16 cellular contexts compared by ENCODE assay signal in the genomic region with DNA sequence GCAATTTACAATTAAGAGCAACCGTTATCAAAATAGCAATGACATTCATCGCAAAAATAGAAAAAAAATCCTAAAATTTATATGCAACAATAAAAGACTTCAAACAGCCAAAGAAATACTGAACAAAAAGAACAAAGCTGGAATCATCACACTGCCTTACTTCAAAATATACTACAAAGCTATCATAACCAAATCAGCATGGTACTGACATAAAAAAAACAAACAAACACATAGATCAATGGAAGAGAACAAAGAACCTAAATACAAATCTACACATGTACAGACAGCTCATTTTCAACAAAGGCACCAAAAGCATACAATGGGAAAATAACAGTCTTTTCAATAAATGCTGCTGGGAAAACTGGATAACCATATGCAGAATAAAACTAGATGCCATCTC. TPM values are rescaled to one million over a fixed set of nuclear protein-coding genes. Genes with fewer than 3 reads are reported as not detected.
DNase-seq lines count a peak whose midpoint lies in the region; ATAC-seq and TF ChIP-seq lines count a peak whose summit lies in the region.
"Had no signal": no experiment of that assay in that cellular context is flagged by ENCODE, and none has a peak within 500 bp of the region (broad histone marks: within the 10 kb centered on the region; RNA-seq: fewer than 3 reads in every experiment).

No MANE protein-coding gene starts in this region.

- H3K36me3 ChIP-seq in endodermal cell (ENCODE audit: control insufficient read depth, insufficient read depth, low read length), result peaks cover 45% of the 10 kb centered on the region
- peaks cover 9 to 60% of the 10 kb centered on the region in 2 experiments for H3K36me3 ChIP-seq in SK-N-SH (replicated peaks in 1 of 2; ENCODE audit: control insufficient read depth in 1 of 2, insufficient read depth in 2 of 2, low read length in 1 of 2)

- TF ChIP-seq CTCF in endodermal cell (conservative IDR thresholded peaks at IDR 0.05) (no peak), SK-N-SH (IDR thresholded peaks at IDR 0.05) (no peak)

- no peaks in the 10 kb centered on the region for H3K9me2 ChIP-seq in SK-N-SH

- H3K9me3 ChIP-seq in endodermal cell (ENCODE audit: control insufficient read depth, low read length), result peaks cover 80% of the 10 kb centered on the region
- H3K9me3 ChIP-seq in SK-N-SH, result peaks cover 17% of the 10 kb centered on the region

- H3F3A ChIP-seq in SK-N-SH (replicated peaks; ENCODE audit: insufficient read depth), result no peaks in the 10 kb centered on the region

- POLR2A ChIA-PET in SK-N-SH (lab: Yijun Ruan, JAX), result no interaction called here

- DNase-seq in activated naive CD4-positive, alpha-beta T cell (lab: John Stamatoyannopoulos, UW), result no peak
- DNase-seq in endodermal cell (no peak), SHP77 treated with DMSO at 0.1 percent for 48 hours (lab: John Stamatoyannopoulos, UW) (no peak), SK-N-SH (no peak)
- DNase-seq: 8988T; Calu3; CD8-positive, alpha-beta T cell; DMS79 treated with DMSO at 0.1 percent for 48 hours; GF-D8; H7 had no signal

- H3K27me3 ChIP-seq in endodermal cell (ENCODE audit: control insufficient read depth, insufficient read depth, low read length, poor library complexity, severe bottlenecking) (no peaks in the 10 kb centered on the region), SK-N-SH (ENCODE audit: insufficient read depth) (no peaks in the 10 kb centered on the region)
- H3K27me3 ChIP-seq: BLaER1 treated with 17β-estradiol and CSF1 and Interleukin-3, amounts not matched to agents 10 nM and 100 nM had no signal

- 80 to 93% methylated on average over 1 to 2 of the region's 2 CpGs for WGBS in endodermal cell (ENCODE audit: insufficient coverage in 1 of 2, insufficient read length in 1 of 2), 2 experiments
- WGBS in SK-N-SH (ENCODE audit: low lambda C conversion rate), result 96% methylated on average over 2 of the region's 2 CpGs

- no peak overlapping the region for H3K4me2 ChIP-seq in SK-N-SH
- H3K4me2 ChIP-seq: BLaER1 treated with 17β-estradiol and CSF1 and Interleukin-3, amounts not matched to agents 10 nM and 100 nM; GM23338 had no signal

- peaks cover 23% of the 10 kb centered on the region for H3K9me3 Mint-ChIP-seq in activated naive CD4-positive, alpha-beta T cell treated with anti-CD3 and anti-CD28 coated beads, Interleukin-2, amount 50 U/mL, for 24 hours
- peaks cover 20% of the 10 kb centered on the region for H3K9me3 Mint-ChIP-seq in activated T-helper 17 cell treated with anti-CD3 and anti-CD28 coated beads, Interleukin-2, amount 50 U/mL, for 72 hours
- peaks cover 86% of the 10 kb centered on the region for H3K9me3 Mint-ChIP-seq in endodermal cell

- H3K9ac ChIP-seq in endodermal cell (ENCODE audit: extremely low read depth, low read length, poor library complexity, severe bottlenecking), result no peak overlapping the region
- H3K9ac ChIP-seq in SK-N-SH, result no peak overlapping the region
- H3K9ac ChIP-seq: BLaER1 treated with 17β-estradiol and CSF1 and Interleukin-3, amounts not matched to agents 10 nM and 100 nM had no signal

- peaks cover 59% of the 10 kb centered on the region for H3K36me3 Mint-ChIP-seq in activated naive CD4-positive, alpha-beta T cell treated with anti-CD3 and anti-CD28 coated beads, Interleukin-2, amount 50 U/mL, for 24 hours
- peaks cover 97% of the 10 kb centered on the region for H3K36me3 Mint-ChIP-seq in activated T-helper 17 cell treated with anti-CD3 and anti-CD28 coated beads, Interleukin-2, amount 50 U/mL, for 72 hours (ENCODE audit: low read depth)
- H3K36me3 Mint-ChIP-seq in endodermal cell (ENCODE audit: low read depth), result peaks cover 48% of the 10 kb centered on the region

- H3K4me3 Mint-ChIP-seq in activated naive CD4-positive, alpha-beta T cell treated with anti-CD3 and anti-CD28 coated beads, Interleukin-2, amount 50 U/mL, for 24 hours, result peak overlapping the region; percentile 1
- H3K4me3 Mint-ChIP-seq in activated T-helper 17 cell treated with anti-CD3 and anti-CD28 coated beads, Interleukin-2, amount 50 U/mL, for 72 hours, result peak overlapping the region; percentile 10
- H3K4me3 Mint-ChIP-seq in endodermal cell, result no peak overlapping the region
- H3K4me3 Mint-ChIP-seq: CD8-positive, alpha-beta T cell; GM23338 had no signal

- H4K20me1 ChIP-seq in SK-N-SH (ENCODE audit: insufficient read depth), result peaks cover 4% of the 10 kb centered on the region; the same call in 1 of the 2 replicates

- no peak for ATAC-seq in activated T-helper 17 cell treated with anti-CD3 and anti-CD28 coated beads, Interleukin-2, amount 50 U/mL, for 72 hours (replicated peaks)
- no peak for ATAC-seq in HG03196 (IDR thresholded peaks at IDR 0.05; ENCODE audit: unreplicated experiment)
- ATAC-seq: CD8-positive, alpha-beta T cell; GM23338; HCT116 had no signal

- H3K27ac ChIP-seq in endodermal cell (ENCODE audit: low read depth, low read length), result no peak overlapping the region
- no peak overlapping the region for H3K27ac ChIP-seq in SK-N-SH (ENCODE audit: low read depth in 2 of 2, low read length in 1 of 2)
- H3K27ac ChIP-seq: BLaER1 treated with 17β-estradiol and CSF1 and Interleukin-3, amounts not matched to agents 10 nM and 100 nM had no signal

- H3K79me2 ChIP-seq in SK-N-SH (ENCODE audit: insufficient read depth), result peaks cover 100% of the 10 kb centered on the region

- H2AFZ ChIP-seq in SK-N-SH (ENCODE audit: low read depth), result no peak overlapping the region
- H2AFZ ChIP-seq: GM23338 had no signal

- H3K4me1 Mint-ChIP-seq in activated naive CD4-positive, alpha-beta T cell treated with anti-CD3 and anti-CD28 coated beads, Interleukin-2, amount 50 U/mL, for 24 hours, result peaks cover 42% of the 10 kb centered on the region
- peaks cover 27% of the 10 kb centered on the region for H3K4me1 Mint-ChIP-seq in activated T-helper 17 cell treated with anti-CD3 and anti-CD28 coated beads, Interleukin-2, amount 50 U/mL, for 72 hours
- H3K4me1 Mint-ChIP-seq in endodermal cell, result no peaks in the 10 kb centered on the region

- H3K27ac Mint-ChIP-seq in activated naive CD4-positive, alpha-beta T cell treated with anti-CD3 and anti-CD28 coated beads, Interleukin-2, amount 50 U/mL, for 24 hours, result no peak overlapping the region
- H3K27ac Mint-ChIP-seq in activated T-helper 17 cell treated with anti-CD3 and anti-CD28 coated beads, Interleukin-2, amount 50 U/mL, for 72 hours, result peak overlapping the region; percentile 19
- H3K27ac Mint-ChIP-seq in endodermal cell, result no peak overlapping the region
- H3K27ac Mint-ChIP-seq: CD8-positive, alpha-beta T cell; GM23338 had no signal

- H3K4me3 ChIP-seq in endodermal cell (ENCODE audit: low read length) (peak overlapping the region; percentile 32), SK-N-SH (ENCODE audit: low read depth in 2 of 2, low read length in 1 of 2) (no peak overlapping the region)
- H3K4me3 ChIP-seq: BLaER1 treated with 17β-estradiol and CSF1 and Interleukin-3, amounts not matched to agents 10 nM and 100 nM; GM23338 had no signal

- CTCF ChIA-PET in SK-N-SH (lab: Yijun Ruan, JAX), result interaction anchor here (0.7 kb wide), 1 partner anchor 171 kb away, joined by 3 read pairs; no protein-coding TSS in a partner anchor

- TF ChIP-seq EP300 in SK-N-SH (IDR thresholded peaks at IDR 0.05; ENCODE audit: borderline replicate concordance in 1 of 2, low read depth in 1 of 2, low read length in 1 of 2), result no peak

- TF ChIP-seq RAD21 in SK-N-SH (IDR thresholded peaks at IDR 0.05; ENCODE audit: low read length), result no peak

- H3K27me3 Mint-ChIP-seq in activated naive CD4-positive, alpha-beta T cell treated with anti-CD3 and anti-CD28 coated beads, Interleukin-2, amount 50 U/mL, for 24 hours, result no peaks in the 10 kb centered on the region
- H3K27me3 Mint-ChIP-seq in activated T-helper 17 cell treated with anti-CD3 and anti-CD28 coated beads, Interleukin-2, amount 50 U/mL, for 72 hours, result no peaks in the 10 kb centered on the region
- no peaks in the 10 kb centered on the region for H3K27me3 Mint-ChIP-seq in endodermal cell (ENCODE audit: insufficient read depth)

- no peaks in the 10 kb centered on the region for H3K4me1 ChIP-seq in endodermal cell (ENCODE audit: control insufficient read depth, insufficient read depth, low read length)
- H3K4me1 ChIP-seq in SK-N-SH (ENCODE audit: control insufficient read depth in 1 of 2, insufficient read depth in 2 of 2, low read depth in 1 of 2, low read length in 1 of 2), result no peaks in the 10 kb centered on the region
- H3K4me1 ChIP-seq: BLaER1 treated with 17β-estradiol and CSF1 and Interleukin-3, amounts not matched to agents 10 nM and 100 nM had no signal

TF ChIP-seq in SK-N-SH, 30 proteins besides CTCF, POLR2A, EP300 and RAD21 (continues in another document):
- TF ChIP-seq, protein P1, sequence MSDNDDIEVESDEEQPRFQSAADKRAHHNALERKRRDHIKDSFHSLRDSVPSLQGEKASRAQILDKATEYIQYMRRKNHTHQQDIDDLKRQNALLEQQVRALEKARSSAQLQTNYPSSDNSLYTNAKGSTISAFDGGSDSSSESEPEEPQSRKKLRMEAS (IDR thresholded peaks at IDR 0.05; ENCODE audit: low read depth), result no peak
- no peak for TF ChIP-seq NFIC (IDR thresholded peaks at IDR 0.05; ENCODE audit: borderline replicate concordance)
- TF ChIP-seq GATA2 (CRISPR knock-in tag; IDR thresholded peaks at IDR 0.05), result no peak
- no peak for TF ChIP-seq ELF1 (IDR thresholded peaks at IDR 0.05)
- TF ChIP-seq FOSL2 (IDR thresholded peaks at IDR 0.05; ENCODE audit: borderline replicate concordance, low read depth), result no peak

RNA-seq across cellular contexts. Expression of a gene that starts 6.4 kb away (rescaled TPM):
- total RNA-seq in activated T-helper 17 cell treated with anti-CD3 and anti-CD28 coated beads, Interleukin-2, amount 50 U/mL, for 72 hours, result 10 to 100 TPM; 39.3 to 53.2 TPM
- 10 to 100 TPM in 1 of 2 donors, 1 to 10 TPM in 1; 1.9 to 15.5 TPM for total RNA-seq in endodermal cell
- polyA plus RNA-seq in endodermal cell (2013, experiment 1 of 2), result 24.7 TPM
- polyA plus RNA-seq in endodermal cell (2013, experiment 2 of 2), result 23.8 TPM
- 3.1 and 4.7 TPM in 2 replicates for polyA plus RNA-seq in SK-N-SH (2012; rRNA removed)
- 3.3 and 4.1 TPM in 2 replicates for polyA plus RNA-seq in SK-N-SH (2012; cell fraction: cytosol; rRNA removed)
- 4.8 and 7.6 TPM in 2 replicates for polyA plus RNA-seq in SK-N-SH (2012; cell fraction: nucleus; rRNA removed)

RNA-seq across cellular contexts. Expression of a gene that starts 47.5 kb away (rescaled TPM):
- total RNA-seq in activated T-helper 17 cell treated with anti-CD3 and anti-CD28 coated beads, Interleukin-2, amount 50 U/mL, for 72 hours, result 10 to 100 TPM; 26.1 to 32.2 TPM
- 10 to 100 TPM; 51.0 to 57.2 TPM for total RNA-seq in endodermal cell
- 47.1 TPM for polyA plus RNA-seq in endodermal cell (2013, experiment 1 of 2)
- polyA plus RNA-seq in endodermal cell (2013, experiment 2 of 2), result 40.5 TPM
- polyA plus RNA-seq in SK-N-SH (2012; rRNA removed), result 18.0 and 28.1 TPM in 2 replicates
- polyA plus RNA-seq in SK-N-SH (2012; cell fraction: cytosol; rRNA removed), result 14.0 and 15.5 TPM in 2 replicates
- polyA plus RNA-seq in SK-N-SH (2012; cell fraction: nucleus; rRNA removed), result 24.9 and 48.6 TPM in 2 replicates
